In the genomic region with DNA sequence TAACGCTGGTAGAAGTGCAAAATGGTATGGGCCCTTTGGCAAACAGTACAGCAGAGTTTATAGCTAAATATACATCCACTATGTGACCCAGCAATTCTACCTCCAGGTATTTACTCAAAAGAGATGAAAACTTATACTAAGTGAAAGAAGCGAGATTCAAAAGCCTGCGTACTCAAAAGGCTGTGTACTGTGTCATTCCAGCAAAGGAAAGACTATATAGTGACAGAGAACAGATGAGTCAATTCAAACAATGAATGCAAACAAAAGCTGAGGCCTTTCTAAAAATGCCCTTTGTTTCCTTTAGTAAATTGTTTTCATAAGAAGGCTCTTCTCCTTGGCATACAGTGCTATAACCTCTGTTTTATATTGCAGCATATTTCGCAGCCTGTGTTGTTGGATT, we compare ENCODE assay signal across 25 cellular contexts.
"Had no signal": no experiment of that assay in that cellular context is flagged by ENCODE, and none has a peak within 500 bp of the region (broad histone marks: within the 10 kb centered on the region; RNA-seq: fewer than 3 reads in every experiment).

No MANE protein-coding gene starts in this region.

- H3K4me3 ChIP-seq: adrenal gland, breast epithelium, esophagus muscularis mucosa, gastroesophageal sphincter, heart left ventricle, lung, tibial nerve had no signal

- H3K27ac ChIP-seq: adrenal gland, breast epithelium, esophagus muscularis mucosa, gastroesophageal sphincter, heart left ventricle, tibial nerve had no signal

- H3K27me3 ChIP-seq: breast epithelium, tibial nerve had no signal

- FAIRE-seq: astrocyte, kidney, TTC549, urothelium cell line had no signal

- H3K9me3 ChIP-seq: adrenal gland, breast epithelium, esophagus muscularis mucosa, gastroesophageal sphincter, heart left ventricle, tibial nerve had no signal

- H3K36me3 ChIP-seq: adrenal gland, breast epithelium, esophagus muscularis mucosa, gastroesophageal sphincter, heart left ventricle, tibial nerve had no signal

- ATAC-seq: activated CD4-positive, alpha-beta T cell treated with anti-CD3 and anti-CD28 coated beads for 36 hours; activated naive CD4-positive, alpha-beta T cell treated with anti-CD3 and anti-CD28 coated beads, Interleukin-2, amount 50 U/mL, for 72 hours; gastroesophageal sphincter; heart left ventricle; left lobe of liver; stimulated activated naive CD8-positive, alpha-beta T cell treated with anti-CD3 and anti-CD28 coated beads, Interleukin-15, Interleukin-2, amounts not matched to agents 100 U/mL and 50 U/mL, for 24 hours; WTC11 had no signal

- H3K4me1 ChIP-seq: adrenal gland, breast epithelium, esophagus muscularis mucosa, gastroesophageal sphincter, heart left ventricle, tibial nerve had no signal

- DNase-seq: activated CD4-positive, alpha-beta T cell treated with anti-CD3 and anti-CD28 coated beads for 36 hours; activated CD4-positive, alpha-beta T cell treated with anti-CD3 and anti-CD28 coated beads, Interleukin-2, amount 50 U/mL, for 48 hours; activated gamma-delta T cell treated with Interleukin-2 at 50 U/mL for 16 hours; activated T-cell treated with anti-CD3 and anti-CD28 coated beads for 4 hours; adrenal gland; effector CD8-positive, alpha-beta T cell; heart left ventricle; kidney; nucleus accumbens; retina; stimulated activated CD4-positive, alpha-beta T cell treated with anti-CD3 and anti-CD28 coated beads, Interleukin-12 subunit alpha, Interleukin-12 subunit beta, amount 100 ng/mL, for 4 hours; stimulated activated CD4-positive, alpha-beta T cell treated with anti-CD3 and anti-CD28 coated beads, Interleukin-2, amount 100 ng/mL, for 24 hours; stimulated activated naive CD8-positive, alpha-beta T cell treated with anti-CD3 and anti-CD28 coated beads, Interleukin-15, Interleukin-2, amounts not matched to agents 100 U/mL and 50 U/mL, for 24 hours; substantia nigra had no signal
